In genomic region chr1:223765719-223766340, GRCh38 we compare ENCODE assay signal across 1 cellular context.
TF ChIP-seq lines count a peak whose summit lies in the region.

No MANE protein-coding gene starts in this region.

TF ChIP-seq in K562, 482 proteins besides CTCF, POLR2A, EP300 and RAD21:
- no peak for TF ChIP-seq AFF1 (IDR thresholded peaks at IDR 0.05; ENCODE audit: low read depth in 1 of 2, partially characterized antibody in 2 of 2)
- TF ChIP-seq TRIM28 (IDR thresholded peaks at IDR 0.05) = no peak
- TF ChIP-seq, protein P1, sequence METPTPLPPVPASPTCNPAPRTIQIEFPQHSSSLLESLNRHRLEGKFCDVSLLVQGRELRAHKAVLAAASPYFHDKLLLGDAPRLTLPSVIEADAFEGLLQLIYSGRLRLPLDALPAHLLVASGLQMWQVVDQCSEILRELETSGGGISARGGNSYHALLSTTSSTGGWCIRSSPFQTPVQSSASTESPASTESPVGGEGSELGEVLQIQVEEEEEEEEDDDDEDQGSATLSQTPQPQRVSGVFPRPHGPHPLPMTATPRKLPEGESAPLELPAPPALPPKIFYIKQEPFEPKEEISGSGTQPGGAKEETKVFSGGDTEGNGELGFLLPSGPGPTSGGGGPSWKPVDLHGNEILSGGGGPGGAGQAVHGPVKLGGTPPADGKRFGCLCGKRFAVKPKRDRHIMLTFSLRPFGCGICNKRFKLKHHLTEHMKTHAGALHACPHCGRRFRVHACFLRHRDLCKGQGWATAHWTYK (CRISPR knock-in tag; IDR thresholded peaks at IDR 0.05) = no peak
- TF ChIP-seq ZNF586 (CRISPR knock-in tag; conservative IDR thresholded peaks at IDR 0.05) = no peak
- TF ChIP-seq HMG20A (CRISPR knock-in tag; conservative IDR thresholded peaks at IDR 0.05) = no peak
- TF ChIP-seq RBM39 (optimal IDR thresholded peaks at IDR 0.05; ENCODE audit: low read depth, low read length) = no peak
- TF ChIP-seq STAG1 (CRISPR knock-in tag; IDR thresholded peaks at IDR 0.05; ENCODE audit: borderline replicate concordance) = no peak
- TF ChIP-seq PRMT5 (CRISPR knock-in tag; IDR thresholded peaks at IDR 0.05) = no peak
- no peak for TF ChIP-seq STAT5A (IDR thresholded peaks at IDR 0.05; ENCODE audit: borderline replicate concordance, low read length)
